Comparison of ENCODE assay signal across 12 cellular contexts in genomic region chr2:38907743-38908562, GRCh38. TPM values are rescaled to one million over a fixed set of nuclear protein-coding genes. Genes with fewer than 3 reads are reported as not detected.
A peak's percentile ranks its signal among the peaks of the same experiment; 100 is the strongest.
DNase-seq lines count a peak whose midpoint lies in the region; ATAC-seq and TF ChIP-seq lines count a peak whose summit lies in the region.
"Had no signal": no experiment of that assay in that cellular context is flagged by ENCODE, and none has a peak within 500 bp of the region (broad histone marks: within the 10 kb centered on the region; RNA-seq: fewer than 3 reads in every experiment).

No MANE protein-coding gene starts in this region.

- H3K4me1 Mint-ChIP-seq in activated T-cell treated with anti-CD3 and anti-CD28 coated beads, Interleukin-2, amount 50 U/mL, for 24 hours (ENCODE audit: low read depth) = peaks cover 17% of the 10 kb centered on the region
- peaks cover 5 to 12% of the 10 kb centered on the region in 2 donors for H3K4me1 Mint-ChIP-seq in stimulated activated naive B cell treated with anti-CD40 and anti-IgM and Interleukin-4, amounts not matched to agents 10 μg/mL and 1 μg/mL and 100 μg/mL, for 72 hours
- peaks cover 6% of the 10 kb centered on the region for H3K4me1 Mint-ChIP-seq in activated naive CD4-positive, alpha-beta T cell treated with anti-CD3 and anti-CD28 coated beads, Interleukin-2, amount 10 ng/mL, durations not matched to agents 7 days and 5 days

- TF ChIP-seq CTCF in left lung (IDR thresholded peaks at IDR 0.05) = no peak

- intact Hi-C loops in left lung (cut with DNase I) = no loop called here

- H3K36me3 ChIP-seq in left lung = no peaks in the 10 kb centered on the region

- H3K27ac Mint-ChIP-seq in activated T-cell treated with anti-CD3 and anti-CD28 coated beads, Interleukin-2, amount 50 U/mL, for 24 hours = peak overlapping the region; percentile 88
- H3K27ac Mint-ChIP-seq in stimulated activated naive B cell treated with anti-CD40 and anti-IgM and Interleukin-4, amounts not matched to agents 10 μg/mL and 1 μg/mL and 100 μg/mL, for 72 hours = no peak overlapping the region
- no peak overlapping the region for H3K27ac Mint-ChIP-seq in activated naive CD4-positive, alpha-beta T cell treated with anti-CD3 and anti-CD28 coated beads, Interleukin-2, amount 10 ng/mL, durations not matched to agents 7 days and 5 days

- no peaks in the 10 kb centered on the region for H3K27me3 ChIP-seq in left lung

- no peaks in the 10 kb centered on the region for H3K27me3 Mint-ChIP-seq in activated T-cell treated with anti-CD3 and anti-CD28 coated beads, Interleukin-2, amount 50 U/mL, for 24 hours
- no peaks in the 10 kb centered on the region for H3K27me3 Mint-ChIP-seq in stimulated activated naive B cell treated with anti-CD40 and anti-IgM and Interleukin-4, amounts not matched to agents 10 μg/mL and 1 μg/mL and 100 μg/mL, for 72 hours
- peaks cover 5% of the 10 kb centered on the region for H3K27me3 Mint-ChIP-seq in activated naive CD4-positive, alpha-beta T cell treated with anti-CD3 and anti-CD28 coated beads, Interleukin-2, amount 10 ng/mL, durations not matched to agents 7 days and 5 days

- CTCF ChIA-PET in activated naive CD4-positive, alpha-beta T cell treated with anti-CD3 and anti-CD28 coated beads, Interleukin-2, amount 10 ng/mL, durations not matched to agents 7 days and 5 days (lab: Charles Lee) = no interaction called here

- DNase-seq in activated T-cell treated with anti-CD3 and anti-CD28 coated beads, Interleukin-2, amount 50 U/mL, for 24 hours = no peak
- no peak for DNase-seq in activated T-cell treated with anti-CD3 and anti-CD28 coated beads, Interleukin-2, amount 50 U/mL, for 1 hour
- no peak for DNase-seq in stimulated activated naive B cell treated with anti-CD40 and anti-IgM and Interleukin-4, amounts not matched to agents 10 μg/mL and 1 μg/mL and 100 μg/mL, for 72 hours
- no peak for DNase-seq in left lung
- no peak for DNase-seq in SHP77 treated with DMSO at 0.1 percent for 48 hours (lab: John Stamatoyannopoulos, UW)
- no peak for DNase-seq in activated naive CD4-positive, alpha-beta T cell treated with anti-CD3 and anti-CD28 coated beads, Interleukin-2, amount 10 ng/mL, durations not matched to agents 7 days and 5 days
- DNase-seq: cortex of kidney, left colon, NCI-H510A treated with DMSO at 0.1 percent for 48 hours had no signal

- H3K4me1 ChIP-seq in left lung = no peaks in the 10 kb centered on the region

- H3K4me3 ChIP-seq in left lung = no peak overlapping the region

- ATAC-seq in GM21786 (IDR thresholded peaks at IDR 0.05; ENCODE audit: unreplicated experiment) = peak; percentile 88
- peak; percentile 87 for ATAC-seq in HG03520 (IDR thresholded peaks at IDR 0.05; ENCODE audit: unreplicated experiment)
- ATAC-seq in stimulated activated naive B cell treated with anti-CD40 and anti-IgM and Interleukin-4, amounts not matched to agents 10 μg/mL and 1 μg/mL and 100 μg/mL, for 72 hours (replicated peaks) = peak; percentile 81 to 92
- no peak for ATAC-seq in left lung
- ATAC-seq: left colon had no signal

- peak overlapping the region; percentile 21 for H3K4me3 Mint-ChIP-seq in activated T-cell treated with anti-CD3 and anti-CD28 coated beads, Interleukin-2, amount 50 U/mL, for 24 hours
- peak overlapping the region in 1 of 2 donors; percentile 30 for H3K4me3 Mint-ChIP-seq in stimulated activated naive B cell treated with anti-CD40 and anti-IgM and Interleukin-4, amounts not matched to agents 10 μg/mL and 1 μg/mL and 100 μg/mL, for 72 hours
- H3K4me3 Mint-ChIP-seq in activated naive CD4-positive, alpha-beta T cell treated with anti-CD3 and anti-CD28 coated beads, Interleukin-2, amount 10 ng/mL, durations not matched to agents 7 days and 5 days = no peak overlapping the region

- H3K27ac ChIP-seq in left lung = no peak overlapping the region
- H3K27ac ChIP-seq: VCaP had no signal

- H3K9me3 Mint-ChIP-seq in activated T-cell treated with anti-CD3 and anti-CD28 coated beads, Interleukin-2, amount 50 U/mL, for 24 hours = no peaks in the 10 kb centered on the region
- no peaks in the 10 kb centered on the region for H3K9me3 Mint-ChIP-seq in stimulated activated naive B cell treated with anti-CD40 and anti-IgM and Interleukin-4, amounts not matched to agents 10 μg/mL and 1 μg/mL and 100 μg/mL, for 72 hours
- H3K9me3 Mint-ChIP-seq in activated naive CD4-positive, alpha-beta T cell treated with anti-CD3 and anti-CD28 coated beads, Interleukin-2, amount 10 ng/mL, durations not matched to agents 7 days and 5 days = no peaks in the 10 kb centered on the region

- H3K36me3 Mint-ChIP-seq in activated T-cell treated with anti-CD3 and anti-CD28 coated beads, Interleukin-2, amount 50 U/mL, for 24 hours (ENCODE audit: low read depth) = no peaks in the 10 kb centered on the region
- no peaks in the 10 kb centered on the region for H3K36me3 Mint-ChIP-seq in stimulated activated naive B cell treated with anti-CD40 and anti-IgM and Interleukin-4, amounts not matched to agents 10 μg/mL and 1 μg/mL and 100 μg/mL, for 72 hours
- H3K36me3 Mint-ChIP-seq in activated naive CD4-positive, alpha-beta T cell treated with anti-CD3 and anti-CD28 coated beads, Interleukin-2, amount 10 ng/mL, durations not matched to agents 7 days and 5 days = no peaks in the 10 kb centered on the region

- H3K9me3 ChIP-seq in left lung = no peaks in the 10 kb centered on the region

RNA-seq across cellular contexts. Expression of gene ARHGEF33, which starts 18.3 kb away (rescaled TPM):
- 1 to 10 TPM in 1 of 2 donors, under 1 TPM in 1; 0.82 to 1.2 TPM for total RNA-seq in left lung

RNA-seq across cellular contexts. Expression of gene MORN2, which starts 32.2 kb away (rescaled TPM):
- 10 to 100 TPM; 14.8 to 15.1 TPM for total RNA-seq in left lung

RNA-seq across cellular contexts. Expression of gene DHX57, which starts 32.2 kb away (rescaled TPM):
- 10 to 100 TPM; 14.7 to 17.9 TPM for total RNA-seq in left lung
